ENCODE assay signal across 29 cellular contexts in genomic region chr2:196454492-196454891, GRCh38.
"Had no signal": no experiment of that assay in that cellular context is flagged by ENCODE, and none has a peak within 500 bp of the region (broad histone marks: within the 10 kb centered on the region; RNA-seq: fewer than 3 reads in every experiment).

No MANE protein-coding gene starts in this region.

- H3K79me2 ChIP-seq: hepatocyte had no signal

- H3K27me3 ChIP-seq: colonic mucosa, dorsolateral prefrontal cortex, esophagus muscularis mucosa, esophagus squamous epithelium, gastrocnemius medialis, gastroesophageal sphincter, hepatocyte had no signal

- FAIRE-seq: colon, endometrium, endothelial cell of umbilical vein, frontal cortex had no signal

- ATAC-seq: effector memory CD8-positive, alpha-beta T cell; esophagus mucosa; gastrocnemius medialis; gastroesophageal sphincter; heart left ventricle; heart right ventricle had no signal

- H3K36me3 ChIP-seq: colonic mucosa, esophagus muscularis mucosa, esophagus squamous epithelium, gastrocnemius medialis, gastroesophageal sphincter, heart left ventricle, heart right ventricle had no signal

- H3K4me3 ChIP-seq: colonic mucosa, coronary artery, dorsolateral prefrontal cortex, esophagus muscularis mucosa, esophagus squamous epithelium, gastrocnemius medialis, gastroesophageal sphincter, heart left ventricle, heart right ventricle, hepatocyte had no signal

- DNase-seq: colonic mucosa; cortex of kidney; dermis blood vessel endothelial cell; dorsolateral prefrontal cortex; effector CD4-positive, alpha-beta T cell; effector CD8-positive, alpha-beta T cell; effector memory CD4-positive, alpha-beta T cell; effector memory CD8-positive, alpha-beta T cell; endodermal cell; erythroblast; esophagus squamous epithelium; foreskin fibroblast; foreskin keratinocyte; foreskin melanocyte; gastrocnemius medialis; glutamatergic neuron; head of caudate nucleus; heart left ventricle; heart right ventricle had no signal

- H3K4me2 ChIP-seq: hepatocyte had no signal

- H2AFZ ChIP-seq: hepatocyte had no signal

- H3K27ac ChIP-seq: colonic mucosa, coronary artery, dorsolateral prefrontal cortex, epithelial cell of prostate, esophagus muscularis mucosa, esophagus squamous epithelium, foreskin keratinocyte, gastrocnemius medialis, gastroesophageal sphincter, heart left ventricle, heart right ventricle, hepatocyte had no signal

- H3K9me3 ChIP-seq: colonic mucosa, esophagus muscularis mucosa, esophagus squamous epithelium, gastrocnemius medialis had no signal

- H3K4me1 ChIP-seq: colonic mucosa, esophagus squamous epithelium, foreskin keratinocyte, gastrocnemius medialis had no signal
